Comparison of ENCODE assay signal across 8 cellular contexts in the genomic region with DNA sequence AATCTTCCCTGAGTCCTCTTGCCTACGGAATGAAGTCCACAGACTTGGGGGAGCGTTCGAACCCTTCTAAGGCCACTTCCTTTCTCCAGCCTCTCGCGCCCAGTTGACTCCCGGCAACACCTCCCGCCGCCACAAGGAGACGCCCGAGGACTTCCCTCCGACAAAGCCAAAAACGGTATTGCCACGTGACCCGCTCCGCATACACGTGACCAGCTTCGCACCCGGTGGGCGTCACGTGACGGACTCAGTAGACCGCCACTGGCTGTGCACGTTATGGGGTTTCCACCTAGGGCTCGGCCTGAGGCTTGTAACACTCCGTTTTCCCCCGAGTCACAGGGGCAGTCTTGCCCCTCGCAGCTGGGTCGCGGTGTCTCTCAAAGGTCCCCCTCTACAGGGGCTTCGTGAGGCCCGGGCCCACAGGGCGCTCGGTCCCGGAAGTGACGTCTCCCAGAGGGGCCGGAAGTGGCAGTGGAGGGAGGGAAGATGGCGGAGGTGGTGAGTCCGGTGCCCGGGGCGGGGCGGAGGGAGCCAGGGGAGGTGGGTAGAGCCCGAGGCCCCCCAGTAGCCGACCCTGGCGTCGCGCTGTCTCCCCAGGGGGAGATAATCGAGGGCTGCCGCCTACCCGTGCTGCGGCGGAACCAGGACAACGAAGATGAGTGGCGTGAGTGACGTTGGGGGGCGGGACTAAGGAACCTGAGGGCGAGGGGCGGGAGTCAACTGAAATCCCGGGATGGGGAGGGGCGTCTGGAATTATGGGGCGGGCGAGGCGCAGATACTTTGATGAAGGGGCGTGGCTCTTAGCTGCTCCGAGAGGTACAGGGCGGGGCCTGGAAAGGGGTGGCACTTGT. TPM values are rescaled to one million over a fixed set of nuclear protein-coding genes. Genes with fewer than 3 reads are reported as not detected.
A peak's percentile ranks its signal among the peaks of the same experiment; 100 is the strongest.
DNase-seq lines count a peak whose midpoint lies in the region; TF ChIP-seq lines count a peak whose summit lies in the region.

A gene (plus strand): TSS at position 468 of the 848 bp plus-strand sequence. CDS start 16 bp downstream, at position 484.

- no peaks in the 10 kb centered on the region for H3K9me3 Mint-ChIP-seq in HFFc6

- H3K36me3 ChIP-seq in SK-N-MC (ENCODE audit: insufficient read depth, low read length) = peaks cover 39% of the 10 kb centered on the region

- TF ChIP-seq CTCF in HFFc6 (IDR thresholded peaks at IDR 0.05) (peak; percentile 98), NB4 (IDR thresholded peaks at IDR 0.05; ENCODE audit: low read depth, low read length) (peak; percentile 96)

- TF ChIP-seq POLR2A in NB4 (IDR thresholded peaks at IDR 0.05; ENCODE audit: extremely low read depth, insufficient read length) = peak; percentile 55

- DNase-seq in HFFc6 (peak; percentile 97), NB4 (ENCODE audit: low read depth) (peak; percentile 99), SK-N-MC (ENCODE audit: low read depth, low spot score) (peak; percentile 94), glomerular endothelial cell (ENCODE audit: extremely low read depth, low read depth, low spot score) (peak; percentile 95), occipital lobe (lab: John Stamatoyannopoulos, UW) (peak; percentile 93)
- peak; percentile 97 for DNase-seq in activated naive CD4-positive, alpha-beta T cell treated with anti-CD3 and anti-CD28 coated beads, Interleukin-2, amount 50 U/mL, for 16 hours

- H3K4me3 ChIP-seq in GM08714 (ENCODE audit: low read length) (peak within 1 kb of the TSS; percentile 69), NB4 (ENCODE audit: low read depth, low read length) (peak within 1 kb of the TSS; percentile 74), SK-N-MC (peak within 1 kb of the TSS; percentile 94)

- H3K27ac Mint-ChIP-seq in HFFc6 = peak within 1 kb of the TSS; percentile 99

- H3K4me3 Mint-ChIP-seq in HFFc6 = peak within 1 kb of the TSS; percentile 94

- H3K9ac ChIP-seq in SK-N-MC (ENCODE audit: insufficient read length) = peak within 1 kb of the TSS; percentile 98

- H3K27ac ChIP-seq in SK-N-MC (peak within 1 kb of the TSS; percentile 98), temporal lobe (ENCODE audit: low read depth, low read length) (peak within 1 kb of the TSS; percentile 99)

- H3K4me1 Mint-ChIP-seq in HFFc6 (ENCODE audit: low read depth) = peaks cover 32% of the 10 kb centered on the region

- H3K9me3 ChIP-seq in SK-N-MC (ENCODE audit: low read depth, low read length) = no peaks in the 10 kb centered on the region

- peaks cover 4% of the 10 kb centered on the region; the same call in 1 of the 2 replicates for H3K27me3 Mint-ChIP-seq in HFFc6 (ENCODE audit: insufficient read depth)

- H3K36me3 Mint-ChIP-seq in HFFc6 (ENCODE audit: low read depth) = peaks cover 27% of the 10 kb centered on the region

RNA-seq across cellular contexts. Expression of the gene that starts here (rescaled TPM):
- total RNA-seq in HFFc6 (2021; fragmentation: NEBNext Ultra II Directional; extraction: Animal tissue kit (Norgen Biotek cat#: 25700)) = 10 to 100 TPM; 36.5 to 42.6 (median 38.9) TPM
- 38.9 and 47.5 TPM in 2 replicates for total RNA-seq in glomerular endothelial cell
- 43.8 TPM for total RNA-seq in occipital lobe
- total RNA-seq in temporal lobe = 36.4 TPM

Comparison
In these comparisons a context has a peak if more than half of its experiments do, and no peak if none do; other contexts are left out.
1. Peak in every context shown above with its lines: DNase-seq, H3K4me3 ChIP-seq and H3K27ac ChIP-seq.